Comparison of ENCODE assay signal across 1 cellular context in the genomic region with DNA sequence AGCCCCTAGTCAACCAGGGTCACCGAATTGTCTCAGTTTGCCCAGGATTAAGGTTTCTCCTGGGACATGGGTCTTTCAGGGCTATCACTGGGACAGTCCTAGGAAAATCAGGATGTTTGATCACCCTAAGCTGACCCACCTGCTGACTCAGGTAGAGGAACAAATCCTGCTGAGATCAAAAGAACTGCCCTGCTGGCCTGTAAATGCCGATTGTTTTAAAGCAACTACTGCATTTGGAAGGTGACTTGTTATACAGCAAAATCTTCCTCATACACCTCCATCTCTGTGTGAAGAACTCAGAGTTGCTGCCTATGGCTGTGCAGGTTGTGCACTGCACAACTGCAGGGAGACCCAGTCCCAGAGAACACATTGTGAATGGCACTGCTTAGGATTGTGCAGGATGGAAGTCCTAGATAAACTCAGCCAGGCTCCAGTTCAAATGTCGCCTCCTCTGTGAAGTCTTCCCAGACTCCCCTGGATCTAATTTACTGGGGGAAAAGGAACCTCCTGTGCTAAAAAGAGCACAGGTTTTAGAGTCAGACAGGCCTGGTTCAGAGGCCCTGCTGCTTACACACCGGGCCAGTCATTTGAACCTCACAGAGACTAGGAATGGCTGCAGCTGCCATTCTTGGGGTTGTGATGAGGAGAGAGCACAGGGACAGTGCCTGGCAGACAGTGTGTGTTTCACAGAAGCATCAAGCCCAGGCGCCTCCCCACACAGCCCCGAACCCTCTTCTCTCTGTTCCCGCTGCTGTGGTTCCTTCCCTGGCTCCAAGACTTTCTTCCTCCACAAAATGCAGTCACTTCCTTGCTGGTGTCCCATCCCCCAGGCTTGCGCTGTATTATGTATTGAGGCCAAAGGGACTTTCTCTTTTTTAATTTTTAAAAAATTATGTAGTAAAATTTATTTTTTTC.
TF ChIP-seq lines count a peak whose summit lies in the region.

No MANE protein-coding gene starts in this region.

TF ChIP-seq in GM23338, 12 proteins besides CTCF, POLR2A, EP300 and RAD21 (continued from another document):
- TF ChIP-seq, protein P1, sequence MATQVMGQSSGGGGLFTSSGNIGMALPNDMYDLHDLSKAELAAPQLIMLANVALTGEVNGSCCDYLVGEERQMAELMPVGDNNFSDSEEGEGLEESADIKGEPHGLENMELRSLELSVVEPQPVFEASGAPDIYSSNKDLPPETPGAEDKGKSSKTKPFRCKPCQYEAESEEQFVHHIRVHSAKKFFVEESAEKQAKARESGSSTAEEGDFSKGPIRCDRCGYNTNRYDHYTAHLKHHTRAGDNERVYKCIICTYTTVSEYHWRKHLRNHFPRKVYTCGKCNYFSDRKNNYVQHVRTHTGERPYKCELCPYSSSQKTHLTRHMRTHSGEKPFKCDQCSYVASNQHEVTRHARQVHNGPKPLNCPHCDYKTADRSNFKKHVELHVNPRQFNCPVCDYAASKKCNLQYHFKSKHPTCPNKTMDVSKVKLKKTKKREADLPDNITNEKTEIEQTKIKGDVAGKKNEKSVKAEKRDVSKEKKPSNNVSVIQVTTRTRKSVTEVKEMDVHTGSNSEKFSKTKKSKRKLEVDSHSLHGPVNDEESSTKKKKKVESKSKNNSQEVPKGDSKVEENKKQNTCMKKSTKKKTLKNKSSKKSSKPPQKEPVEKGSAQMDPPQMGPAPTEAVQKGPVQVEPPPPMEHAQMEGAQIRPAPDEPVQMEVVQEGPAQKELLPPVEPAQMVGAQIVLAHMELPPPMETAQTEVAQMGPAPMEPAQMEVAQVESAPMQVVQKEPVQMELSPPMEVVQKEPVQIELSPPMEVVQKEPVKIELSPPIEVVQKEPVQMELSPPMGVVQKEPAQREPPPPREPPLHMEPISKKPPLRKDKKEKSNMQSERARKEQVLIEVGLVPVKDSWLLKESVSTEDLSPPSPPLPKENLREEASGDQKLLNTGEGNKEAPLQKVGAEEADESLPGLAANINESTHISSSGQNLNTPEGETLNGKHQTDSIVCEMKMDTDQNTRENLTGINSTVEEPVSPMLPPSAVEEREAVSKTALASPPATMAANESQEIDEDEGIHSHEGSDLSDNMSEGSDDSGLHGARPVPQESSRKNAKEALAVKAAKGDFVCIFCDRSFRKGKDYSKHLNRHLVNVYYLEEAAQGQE (IDR thresholded peaks at IDR 0.05; ENCODE audit: unreplicated experiment): no peak
